9 cellular contexts compared by ENCODE assay signal in genomic region chr6:110881929-110882629, GRCh38. TPM values are rescaled to one million over a fixed set of nuclear protein-coding genes. Genes with fewer than 3 reads are reported as not detected.
DNase-seq lines count a peak whose midpoint lies in the region; ATAC-seq and TF ChIP-seq lines count a peak whose summit lies in the region.
"Had no signal": no experiment of that assay in that cellular context is flagged by ENCODE, and none has a peak within 500 bp of the region (broad histone marks: within the 10 kb centered on the region; RNA-seq: fewer than 3 reads in every experiment).

No MANE protein-coding gene starts in this region.

- peaks cover 69 to 85% of the 10 kb centered on the region in 2 donors for H3K4me1 Mint-ChIP-seq in natural killer cell
- peaks cover 49 to 70% of the 10 kb centered on the region in 2 donors for H3K4me1 Mint-ChIP-seq in natural killer cell treated with Interleukin-12 subunit alpha and Interleukin-12 subunit beta and Interleukin-15 and Interleukin-18, amount 100 ng/mL, for 72 hours (ENCODE audit: low read depth in 2 of 2)
- H3K4me1 Mint-ChIP-seq in T-helper 2 cell treated with Interferon-gamma antibody and Interleukin-4, amounts not matched to agents 5 μg/mL and 100 μg/mL, for 36 hours (ENCODE audit: low read depth), result peaks cover 72% of the 10 kb centered on the region
- H3K4me1 Mint-ChIP-seq in type B pancreatic cell (ENCODE audit: unreplicated experiment), result peaks cover 64% of the 10 kb centered on the region

- no peaks in the 10 kb centered on the region for H3K27me3 ChIP-seq in cardiac muscle cell

- H3K9me3 Mint-ChIP-seq in natural killer cell (no peaks in the 10 kb centered on the region), type B pancreatic cell (peaks cover 7% of the 10 kb centered on the region)
- no peaks in the 10 kb centered on the region for H3K9me3 Mint-ChIP-seq in natural killer cell treated with Interleukin-12 subunit alpha and Interleukin-12 subunit beta and Interleukin-15 and Interleukin-18, amount 100 ng/mL, for 72 hours
- no peaks in the 10 kb centered on the region for H3K9me3 Mint-ChIP-seq in T-helper 2 cell treated with Interferon-gamma antibody and Interleukin-4, amounts not matched to agents 5 μg/mL and 100 μg/mL, for 36 hours

- H3K27ac Mint-ChIP-seq in natural killer cell (peak overlapping the region in 1 of 2 donors; percentile 28), type B pancreatic cell (no peak overlapping the region)
- no peak overlapping the region for H3K27ac Mint-ChIP-seq in natural killer cell treated with Interleukin-12 subunit alpha and Interleukin-12 subunit beta and Interleukin-15 and Interleukin-18, amount 100 ng/mL, for 72 hours
- H3K27ac Mint-ChIP-seq in T-helper 2 cell treated with Interferon-gamma antibody and Interleukin-4, amounts not matched to agents 5 μg/mL and 100 μg/mL, for 36 hours, result peak overlapping the region; percentile 47

- no peaks in the 10 kb centered on the region for H3K36me3 ChIP-seq in cardiac muscle cell

- H3K27me3 Mint-ChIP-seq in natural killer cell (ENCODE audit: low read depth in 2 of 2) (no peaks in the 10 kb centered on the region), type B pancreatic cell (no peaks in the 10 kb centered on the region)
- no peaks in the 10 kb centered on the region for H3K27me3 Mint-ChIP-seq in natural killer cell treated with Interleukin-12 subunit alpha and Interleukin-12 subunit beta and Interleukin-15 and Interleukin-18, amount 100 ng/mL, for 72 hours
- no peaks in the 10 kb centered on the region for H3K27me3 Mint-ChIP-seq in T-helper 2 cell treated with Interferon-gamma antibody and Interleukin-4, amounts not matched to agents 5 μg/mL and 100 μg/mL, for 36 hours (ENCODE audit: low read depth)

- peaks cover 54% of the 10 kb centered on the region for H3K4me1 ChIP-seq in cardiac muscle cell (ENCODE audit: low read depth)

- intact Hi-C loops in natural killer cell (cut with micrococcal nuclease), result no loop called here

- DNase-seq in natural killer cell (no peak), cardiac muscle cell (ENCODE audit: low read depth in 1 of 2, low spot score in 1 of 2) (no peak), type B pancreatic cell (ENCODE audit: extremely low spot score, unreplicated experiment) (no peak), D341Med (ENCODE audit: low spot score) (no peak)
- no peak for DNase-seq in natural killer cell treated with Interleukin-12 subunit alpha and Interleukin-12 subunit beta and Interleukin-15 and Interleukin-18, amount 100 ng/mL, for 72 hours (ENCODE audit: low spot score)
- no peak for DNase-seq in T-helper 2 cell treated with Interferon-gamma antibody and Interleukin-4, amounts not matched to agents 5 μg/mL and 100 μg/mL, for 36 hours (ENCODE audit: low spot score)
- DNase-seq: NCI-H226 had no signal

- H3K4me3 ChIP-seq in cardiac muscle cell, result no peak overlapping the region

- H3K36me3 Mint-ChIP-seq in natural killer cell (no peaks in the 10 kb centered on the region), type B pancreatic cell (peaks cover 16% of the 10 kb centered on the region)
- H3K36me3 Mint-ChIP-seq in natural killer cell treated with Interleukin-12 subunit alpha and Interleukin-12 subunit beta and Interleukin-15 and Interleukin-18, amount 100 ng/mL, for 72 hours, result no peaks in the 10 kb centered on the region
- peaks cover 37% of the 10 kb centered on the region for H3K36me3 Mint-ChIP-seq in T-helper 2 cell treated with Interferon-gamma antibody and Interleukin-4, amounts not matched to agents 5 μg/mL and 100 μg/mL, for 36 hours (ENCODE audit: low read depth)

- no peaks in the 10 kb centered on the region for H3K9me3 ChIP-seq in cardiac muscle cell (ENCODE audit: low read depth)

- ATAC-seq in natural killer cell (no peak), HG03108 (IDR thresholded peaks at IDR 0.05; ENCODE audit: unreplicated experiment) (no peak), HG03442 (IDR thresholded peaks at IDR 0.05; ENCODE audit: unreplicated experiment) (no peak)
- ATAC-seq in natural killer cell treated with Interleukin-12 subunit alpha and Interleukin-12 subunit beta and Interleukin-15 and Interleukin-18, amount 100 ng/mL, for 72 hours, result no peak

- H3K27ac ChIP-seq in cardiac muscle cell, result peak overlapping the region; percentile 85

- TF ChIP-seq CTCF in natural killer cell (IDR thresholded peaks at IDR 0.05) (no peak), cardiac muscle cell (IDR thresholded peaks at IDR 0.05; ENCODE audit: low read depth, low read length) (no peak), type B pancreatic cell (conservative IDR thresholded peaks at IDR 0.05) (no peak)

- peak overlapping the region; percentile 42 for H3K4me3 Mint-ChIP-seq in natural killer cell
- no peak overlapping the region for H3K4me3 Mint-ChIP-seq in natural killer cell treated with Interleukin-12 subunit alpha and Interleukin-12 subunit beta and Interleukin-15 and Interleukin-18, amount 100 ng/mL, for 72 hours
- H3K4me3 Mint-ChIP-seq in T-helper 2 cell treated with Interferon-gamma antibody and Interleukin-4, amounts not matched to agents 5 μg/mL and 100 μg/mL, for 36 hours, result peak overlapping the region; percentile 43
- H3K4me3 Mint-ChIP-seq in type B pancreatic cell, result peak overlapping the region; percentile 26

RNA-seq across cellular contexts. Expression of gene AMD1, which starts 7.5 kb away (rescaled TPM):
- total RNA-seq in natural killer cell (100 to 1,000 TPM; 109 to 175 (median 113) TPM), cardiac muscle cell (29.7 and 48.2 TPM in 2 replicates), type B pancreatic cell (ENCODE audit: low replicate concordance) (58.8 and 84.3 TPM in 2 replicates)
- total RNA-seq in natural killer cell treated with Interleukin-12 subunit alpha and Interleukin-12 subunit beta and Interleukin-15 and Interleukin-18, amount 100 ng/mL, for 72 hours, result 100 to 1,000 TPM in 1 of 2 donors, 10 to 100 TPM in 1; 52.5 to 116 TPM
- polyA plus RNA-seq in cardiac muscle cell, result 45.1 and 47.0 TPM in 2 replicates
